ENCODE assay signal across 8 cellular contexts in the genomic region with DNA sequence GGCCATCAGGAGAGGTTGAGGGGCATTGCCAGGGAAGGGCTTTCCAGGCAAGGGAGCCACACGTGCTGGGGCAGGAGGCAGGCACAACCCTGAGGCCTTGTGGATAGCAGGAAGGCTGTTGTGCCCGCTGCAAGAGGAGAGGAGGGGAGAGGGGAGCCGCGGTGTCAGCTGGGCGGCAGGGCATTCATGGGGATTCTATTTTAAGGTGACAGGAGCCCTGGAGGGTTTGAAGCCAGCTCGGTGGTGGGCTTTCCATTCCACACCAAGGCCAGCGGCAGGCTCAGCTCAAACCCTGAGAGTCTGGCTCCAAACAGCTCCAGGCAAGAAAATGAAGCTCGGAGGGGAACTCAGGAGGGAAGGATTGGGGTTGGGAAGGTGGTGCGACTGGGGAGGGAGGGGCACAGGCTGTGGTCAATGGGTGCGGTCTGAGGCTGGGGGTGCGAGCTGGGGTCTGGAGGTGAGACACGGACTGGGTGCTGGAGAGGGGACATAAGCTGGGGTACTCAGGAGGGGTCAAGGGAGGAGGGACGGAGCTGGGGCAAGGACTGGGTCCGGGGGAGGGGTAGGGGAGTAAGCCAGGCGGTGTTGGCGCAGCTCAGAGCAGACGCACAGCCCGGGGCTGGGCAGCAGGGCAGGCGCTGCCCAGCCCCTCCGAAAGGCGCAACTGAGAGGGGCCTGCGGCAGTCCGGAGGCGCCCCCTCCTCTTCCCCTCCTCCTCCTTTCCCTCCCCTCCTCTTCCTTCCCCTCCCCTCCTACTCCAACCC. TPM values are rescaled to one million over a fixed set of nuclear protein-coding genes. Genes with fewer than 3 reads are reported as not detected.
DNase-seq lines count a peak whose midpoint lies in the region; ATAC-seq and TF ChIP-seq lines count a peak whose summit lies in the region.

No MANE protein-coding gene starts in this region.

- peak overlapping the region; percentile 56 for H3K4me2 ChIP-seq in mesendoderm (ENCODE audit: low read length)

- H3K27me3 ChIP-seq in dorsolateral prefrontal cortex, result no peaks in the 10 kb centered on the region
- no peaks in the 10 kb centered on the region for H3K27me3 ChIP-seq in mesendoderm (ENCODE audit: insufficient read depth, low read length, poor library complexity)
- H3K27me3 ChIP-seq in upper lobe of right lung, result no peaks in the 10 kb centered on the region

- H3K27ac ChIP-seq in dorsolateral prefrontal cortex (peak overlapping the region in 46 of 59 donors; percentile 4 to 83 (median 64)), mesendoderm (ENCODE audit: low read depth, low read length) (no peak overlapping the region), upper lobe of right lung (peak overlapping the region; percentile 11)

- peaks cover 9% of the 10 kb centered on the region for H3K4me1 Mint-ChIP-seq in activated T-cell treated with anti-CD3 and anti-CD28 coated beads, Interleukin-2, amount 50 U/mL, for 4 hours (ENCODE audit: low read depth)

- H4K8ac ChIP-seq in mesendoderm (ENCODE audit: low read depth, low read length), result no peak overlapping the region

- no peak overlapping the region for H4K5ac ChIP-seq in mesendoderm (ENCODE audit: low read length)

- H3K4me1 ChIP-seq in mesendoderm (ENCODE audit: control insufficient read depth, low read depth, low read length), result peaks cover 3% of the 10 kb centered on the region
- peaks cover 22% of the 10 kb centered on the region for H3K4me1 ChIP-seq in upper lobe of right lung

- no peaks in the 10 kb centered on the region for H3K36me3 Mint-ChIP-seq in activated T-cell treated with anti-CD3 and anti-CD28 coated beads, Interleukin-2, amount 50 U/mL, for 4 hours (ENCODE audit: insufficient read depth)

- peak overlapping the region; percentile 59 for H3K23ac ChIP-seq in mesendoderm (ENCODE audit: low read length)

- WGBS in mesendoderm (ENCODE audit: extremely low coverage, insufficient coverage, low lambda C conversion rate), result no CpG with 5 or more reads among the region's 24 CpGs

- peak; percentile 18 to 28 for ATAC-seq in activated T-cell treated with anti-CD3 and anti-CD28 coated beads, Interleukin-2, amount 50 U/mL, for 4 hours
- ATAC-seq in upper lobe of right lung (peak; percentile 0), GM18502 (IDR thresholded peaks at IDR 0.05; ENCODE audit: poor library complexity, unreplicated experiment) (no peak)

- H3K4ac ChIP-seq in mesendoderm (ENCODE audit: low read depth, low read length), result no peak overlapping the region

- H2BK5ac ChIP-seq in mesendoderm (ENCODE audit: low read length), result peak overlapping the region; percentile 17

- intact Hi-C loops in dorsolateral prefrontal cortex (cut with DNase I), result loop anchor here (2.0 to 10.0 kb wide), 5 partner anchors 562 to 1025 kb away; a partner anchor contains a TSS
- intact Hi-C loops in upper lobe of right lung (cut with DNase I), result loop anchor here (5.0 kb wide), 1 partner anchor 865 kb away; no protein-coding TSS in a partner anchor

- no peak for DNase-seq in activated T-cell treated with anti-CD3 and anti-CD28 coated beads, Interleukin-2, amount 50 U/mL, for 4 hours
- no peak for DNase-seq in activated T-cell treated with anti-CD3 and anti-CD28 coated beads, Interleukin-2, amount 50 U/mL, for 1 hour
- no peak for DNase-seq in dorsolateral prefrontal cortex
- peak; percentile 56 for DNase-seq in mesendoderm
- DNase-seq in upper lobe of right lung, result peak; percentile 63
- no peak for DNase-seq in SIG-M5 (lab: John Stamatoyannopoulos, UW)
- no peak for DNase-seq in stimulated activated CD4-positive, alpha-beta T cell treated with anti-CD3 and anti-CD28 coated beads, Interleukin-15, amount 100 ng/mL, for 24 hours

- no peaks in the 10 kb centered on the region for H3K79me1 ChIP-seq in mesendoderm (ENCODE audit: low read length)

- H3K4me3 ChIP-seq in dorsolateral prefrontal cortex (peak overlapping the region; percentile 21 to 81 (median 65)), mesendoderm (ENCODE audit: low read length) (peak overlapping the region; percentile 34), upper lobe of right lung (peak overlapping the region; percentile 71)

- H3K79me2 ChIP-seq in mesendoderm (ENCODE audit: control insufficient read depth, insufficient read depth, low read length), result no peaks in the 10 kb centered on the region

- no peak overlapping the region for H2BK15ac ChIP-seq in mesendoderm (replicated peaks; ENCODE audit: low read depth)

- no peak overlapping the region for H2AK5ac ChIP-seq in mesendoderm (ENCODE audit: low read length)

- peak overlapping the region; percentile 90 for H3K56ac ChIP-seq in mesendoderm (ENCODE audit: low read length)

- H3K9ac ChIP-seq in mesendoderm (ENCODE audit: low read length), result peak overlapping the region; percentile 70

- H3K36me3 ChIP-seq in mesendoderm (ENCODE audit: control insufficient read depth, insufficient read depth, low read length), result no peaks in the 10 kb centered on the region
- no peaks in the 10 kb centered on the region for H3K36me3 ChIP-seq in upper lobe of right lung

- H3K9me3 Mint-ChIP-seq in activated T-cell treated with anti-CD3 and anti-CD28 coated beads, Interleukin-2, amount 50 U/mL, for 4 hours, result no peaks in the 10 kb centered on the region

- no peaks in the 10 kb centered on the region for H3K9me3 ChIP-seq in upper lobe of right lung

- peak overlapping the region; percentile 24 for H3K18ac ChIP-seq in mesendoderm (ENCODE audit: low read length)

- peak overlapping the region; percentile 70 for H3K4me3 Mint-ChIP-seq in activated T-cell treated with anti-CD3 and anti-CD28 coated beads, Interleukin-2, amount 50 U/mL, for 4 hours

- no peak overlapping the region for H2BK120ac ChIP-seq in mesendoderm (ENCODE audit: low read depth, low read length)

- TF ChIP-seq CTCF in dorsolateral prefrontal cortex (IDR thresholded peaks at IDR 0.05 in 54 of 56, conservative IDR thresholded peaks at IDR 0.05 in 2 of 56; ENCODE audit: low read depth in 1 of 56, partially characterized antibody in 56 of 56) (no peak), upper lobe of right lung (IDR thresholded peaks at IDR 0.05) (no peak)

- H3K27me3 Mint-ChIP-seq in activated T-cell treated with anti-CD3 and anti-CD28 coated beads, Interleukin-2, amount 50 U/mL, for 4 hours (ENCODE audit: low read depth), result peaks cover 6% of the 10 kb centered on the region

RNA-seq across cellular contexts. Expression of a gene that starts 43.4 kb away (rescaled TPM):
- 10 to 100 TPM; 37.8 to 39.2 (median 38.9) TPM for total RNA-seq in activated T-cell treated with anti-CD3 and anti-CD28 coated beads, Interleukin-2, amount 50 U/mL, for 4 hours
- 10 to 100 TPM; 19.2 to 39.2 (median 24.6) TPM for total RNA-seq in dorsolateral prefrontal cortex
- polyA plus RNA-seq in mesendoderm (2013, experiment 1 of 2), result 4.3 TPM
- polyA plus RNA-seq in mesendoderm (2013, experiment 2 of 2), result 4.3 TPM
- total RNA-seq in upper lobe of right lung, result 40.6 TPM

RNA-seq across cellular contexts. Expression of a gene that starts 51.1 kb away (rescaled TPM):
- 100 to 1,000 TPM; 284 to 362 (median 320) TPM for total RNA-seq in activated T-cell treated with anti-CD3 and anti-CD28 coated beads, Interleukin-2, amount 50 U/mL, for 4 hours
- 10 to 100 TPM in 1 of 120 experiments, 1 to 10 TPM in 119; 1.9 to 10.3 (median 5.3) TPM for total RNA-seq in dorsolateral prefrontal cortex
- 75.8 TPM for polyA plus RNA-seq in mesendoderm (2013, experiment 1 of 2)
- polyA plus RNA-seq in mesendoderm (2013, experiment 2 of 2), result 77.5 TPM
- 4.8 TPM for total RNA-seq in upper lobe of right lung

Comparison
In these comparisons a context has a peak if more than half of its experiments do, and no peak if none do; other contexts are left out.
1. DNase-seq: peak in mesendoderm (single experiment) and upper lobe of right lung (single experiment); none in activated T-cell treated with anti-CD3 and anti-CD28 coated beads, Interleukin-2, amount 50 U/mL, for 4 hours (single experiment), activated T-cell treated with anti-CD3 and anti-CD28 coated beads, Interleukin-2, amount 50 U/mL, for 1 hour (single experiment), dorsolateral prefrontal cortex (0 of 10), SIG-M5 (single experiment) and stimulated activated CD4-positive, alpha-beta T cell treated with anti-CD3 and anti-CD28 coated beads, Interleukin-15, amount 100 ng/mL, for 24 hours (single experiment).
2. RNA of a gene that starts 51.1 kb away (total RNA-seq): 284 to 362 TPM in activated T-cell treated with anti-CD3 and anti-CD28 coated beads, Interleukin-2, amount 50 U/mL, for 4 hours; 1.9 to 10.3 TPM in dorsolateral prefrontal cortex and 4.8 TPM in upper lobe of right lung (single experiment); every median in the first group is over 10 times any median in the second.
3. Peak in every context shown above with its lines, with median percentiles within 50 percentile points of each other: H3K4me3 ChIP-seq.